In the genomic region with DNA sequence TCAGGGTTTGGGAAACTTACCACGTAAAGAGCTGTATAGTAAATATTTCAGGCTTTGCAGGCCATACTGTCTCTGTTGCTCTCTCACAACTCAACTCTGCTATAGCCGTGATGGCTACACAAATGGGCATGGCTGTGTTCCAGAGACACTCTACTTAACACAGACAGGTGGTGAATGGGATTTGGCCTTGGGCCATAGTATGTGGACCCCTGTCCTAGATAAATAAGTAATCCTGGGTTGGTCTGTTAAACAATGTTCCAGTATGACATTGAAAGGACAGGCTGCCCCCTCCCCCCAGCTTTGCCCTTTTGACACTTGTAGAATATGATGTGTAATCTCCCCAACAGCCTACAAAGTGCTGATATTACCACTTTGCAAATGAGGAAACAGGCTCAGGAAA, we compare ENCODE assay signal across 24 cellular contexts. TPM values are rescaled to one million over a fixed set of nuclear protein-coding genes. Genes with fewer than 3 reads are reported as not detected.
A peak's percentile ranks its signal among the peaks of the same experiment; 100 is the strongest.
DNase-seq lines count a peak whose midpoint lies in the region; ATAC-seq and TF ChIP-seq lines count a peak whose summit lies in the region.
"Had no signal": no experiment of that assay in that cellular context is flagged by ENCODE, and none has a peak within 500 bp of the region (broad histone marks: within the 10 kb centered on the region; RNA-seq: fewer than 3 reads in every experiment).

No MANE protein-coding gene starts in this region.

- intact Hi-C loops in dorsolateral prefrontal cortex (cut with DNase I): loop anchor here in 1 of 2 donors (10.0 kb wide), 1 partner anchor 53 kb away; no protein-coding TSS in a partner anchor

- peak overlapping the region in 39 of 59 donors; percentile 0 to 99 (median 60) for H3K27ac ChIP-seq in dorsolateral prefrontal cortex
- H3K27ac ChIP-seq: A549, body of pancreas, gastrocnemius medialis, KMS-11, spleen had no signal

- H3K27me3 ChIP-seq in dorsolateral prefrontal cortex: no peaks in the 10 kb centered on the region
- H3K27me3 ChIP-seq: body of pancreas, gastrocnemius medialis, spleen, testis had no signal

- DNase-seq in NCI-H82 (lab: John Stamatoyannopoulos, UW) (peak; percentile 2), NCI-H82 treated with DMSO at 0.1 percent for 48 hours (lab: John Stamatoyannopoulos, UW; ENCODE audit: unreplicated experiment) (no peak), NCI-H748 (lab: John Stamatoyannopoulos, UW; ENCODE audit: unreplicated experiment) (peak; percentile 75), dorsolateral prefrontal cortex (no peak), nucleus accumbens (lab: John Stamatoyannopoulos, UW) (no peak), NCI-H226 (no peak)
- no peak for DNase-seq in stimulated activated effector memory CD8-positive, alpha-beta T cell treated with anti-CD3 and anti-CD28 coated beads, Interleukin-12 subunit alpha, Interleukin-12 subunit beta, amount 100 ng/mL, for 72 hours (ENCODE audit: low spot score in 2 of 2)
- DNase-seq: activated CD8-positive, alpha-beta memory T cell treated with anti-CD3 and anti-CD28 coated beads for 24 hours; activated T-cell treated with anti-CD3 and anti-CD28 coated beads, Interleukin-2, amount 50 U/mL, for 1 hour; body of pancreas; Caco-2; gastrocnemius medialis; hypothalamus; natural killer cell; NCI-H526 treated with DMSO at 0.1 percent for 48 hours; spleen; stimulated activated CD4-positive, alpha-beta T cell treated with anti-CD3 and anti-CD28 coated beads, Interleukin-4, amount 100 ng/mL, for 1 hour; stimulated activated naive B cell treated with anti-CD40 and anti-IgM and Interleukin-4, amounts not matched to agents 10 μg/mL and 1 μg/mL and 100 μg/mL, for 72 hours had no signal

- no peaks in the 10 kb centered on the region for H3K36me3 Mint-ChIP-seq in stimulated activated effector memory CD8-positive, alpha-beta T cell treated with anti-CD3 and anti-CD28 coated beads, Interleukin-12 subunit alpha, Interleukin-12 subunit beta, amount 100 ng/mL, for 72 hours
- H3K36me3 Mint-ChIP-seq: natural killer cell had no signal

- peaks cover 39% of the 10 kb centered on the region for H3K4me1 Mint-ChIP-seq in stimulated activated effector memory CD8-positive, alpha-beta T cell treated with anti-CD3 and anti-CD28 coated beads, Interleukin-12 subunit alpha, Interleukin-12 subunit beta, amount 100 ng/mL, for 72 hours
- H3K4me1 Mint-ChIP-seq: B cell had no signal

- H3K27ac Mint-ChIP-seq in stimulated activated effector memory CD8-positive, alpha-beta T cell treated with anti-CD3 and anti-CD28 coated beads, Interleukin-12 subunit alpha, Interleukin-12 subunit beta, amount 100 ng/mL, for 72 hours: peak overlapping the region; percentile 34
- H3K27ac Mint-ChIP-seq: B cell; natural killer cell; stimulated activated naive B cell treated with anti-CD40 and anti-IgM and Interleukin-4, amounts not matched to agents 10 μg/mL and 1 μg/mL and 100 μg/mL, for 72 hours had no signal

- no peak overlapping the region for H3K4me3 Mint-ChIP-seq in stimulated activated effector memory CD8-positive, alpha-beta T cell treated with anti-CD3 and anti-CD28 coated beads, Interleukin-12 subunit alpha, Interleukin-12 subunit beta, amount 100 ng/mL, for 72 hours
- H3K4me3 Mint-ChIP-seq: B cell; natural killer cell; stimulated activated naive B cell treated with anti-CD40 and anti-IgM and Interleukin-4, amounts not matched to agents 10 μg/mL and 1 μg/mL and 100 μg/mL, for 72 hours had no signal

- no peak for ATAC-seq in stimulated activated effector memory CD8-positive, alpha-beta T cell treated with anti-CD3 and anti-CD28 coated beads, Interleukin-12 subunit alpha, Interleukin-12 subunit beta, amount 100 ng/mL, for 72 hours
- no peak for ATAC-seq in HG02884 (IDR thresholded peaks at IDR 0.05; ENCODE audit: unreplicated experiment)
- ATAC-seq: A549; body of pancreas; esophagus mucosa; natural killer cell; stimulated activated naive B cell treated with anti-CD40 and anti-IgM and Interleukin-4, amounts not matched to agents 10 μg/mL and 1 μg/mL and 100 μg/mL, for 72 hours had no signal

- no peaks in the 10 kb centered on the region for H3K9me3 Mint-ChIP-seq in stimulated activated effector memory CD8-positive, alpha-beta T cell treated with anti-CD3 and anti-CD28 coated beads, Interleukin-12 subunit alpha, Interleukin-12 subunit beta, amount 100 ng/mL, for 72 hours
- H3K9me3 Mint-ChIP-seq: natural killer cell had no signal

- no peak overlapping the region for H3K4me3 ChIP-seq in dorsolateral prefrontal cortex
- H3K4me3 ChIP-seq: A549, body of pancreas, gastrocnemius medialis, spleen, testis had no signal

- TF ChIP-seq CTCF in dorsolateral prefrontal cortex (IDR thresholded peaks at IDR 0.05 in 54 of 56, conservative IDR thresholded peaks at IDR 0.05 in 2 of 56; ENCODE audit: low read depth in 1 of 56, partially characterized antibody in 56 of 56): no peak

RNA-seq across cellular contexts. Expression of gene SLCO3A1, which starts 38.3 kb away (rescaled TPM):
- total RNA-seq in dorsolateral prefrontal cortex: 100 to 1,000 TPM in 13 of 120 experiments, 10 to 100 TPM in 107; 36.6 to 170 (median 68.2) TPM
- total RNA-seq: Caco-2 had no signal

Comparison
In these comparisons a context has a peak if more than half of its experiments do, and no peak if none do; other contexts are left out.
1. DNase-seq: peak in NCI-H82 (single experiment) and NCI-H748 (single experiment); none in NCI-H82 treated with DMSO at 0.1 percent for 48 hours (single experiment), dorsolateral prefrontal cortex (0 of 10), stimulated activated effector memory CD8-positive, alpha-beta T cell treated with anti-CD3 and anti-CD28 coated beads, Interleukin-12 subunit alpha, Interleukin-12 subunit beta, amount 100 ng/mL, for 72 hours (0 of 2), nucleus accumbens (0 of 56) and NCI-H226 (single experiment).